ENCODE assay signal across 8 cellular contexts in the genomic region with DNA sequence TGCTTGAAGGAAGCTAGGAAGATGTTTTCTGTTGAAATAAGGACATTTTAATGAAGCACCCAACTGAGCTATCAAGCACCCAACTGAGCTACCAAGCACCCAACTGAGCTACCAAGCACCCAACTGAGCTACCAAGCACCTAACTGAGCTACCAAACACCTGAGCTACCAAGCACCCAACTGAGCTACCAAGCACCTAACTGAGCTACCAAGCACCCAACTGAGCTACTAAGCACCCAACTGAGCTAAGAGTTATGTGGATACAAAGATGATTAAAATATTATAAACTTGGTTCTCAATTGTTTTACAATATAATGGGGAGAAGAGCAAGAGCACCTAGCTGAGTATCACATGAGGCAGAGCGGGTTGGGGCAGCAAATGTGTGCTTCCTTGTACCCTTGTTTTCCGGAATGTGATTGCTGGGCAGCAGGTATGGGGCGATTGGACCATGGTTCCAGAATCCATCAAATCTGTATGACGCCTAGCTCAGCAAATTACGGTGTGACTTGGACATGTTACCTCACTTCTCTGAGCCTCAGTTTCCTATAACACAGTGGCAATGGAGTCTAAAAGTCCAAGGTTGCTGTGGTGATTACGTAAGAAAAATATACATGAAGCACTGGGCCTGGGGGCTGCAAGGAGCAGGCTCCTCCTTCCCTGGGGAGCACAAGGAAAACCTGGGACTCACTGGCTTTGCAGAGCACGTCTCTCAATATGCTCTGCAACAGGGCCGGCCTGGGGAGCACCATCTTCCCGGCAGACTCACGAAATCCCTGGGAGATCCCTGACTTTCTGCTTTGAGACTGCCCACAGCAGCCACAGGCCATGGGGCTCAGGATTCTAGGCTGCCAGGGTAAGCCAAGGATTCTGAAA. TPM values are rescaled to one million over a fixed set of nuclear protein-coding genes. Genes with fewer than 3 reads are reported as not detected.
A peak's percentile ranks its signal among the peaks of the same experiment; 100 is the strongest.
DNase-seq lines count a peak whose midpoint lies in the region; ATAC-seq lines count a peak whose summit lies in the region.

No MANE protein-coding gene starts in this region.

- H3K27me3 ChIP-seq in mesenchymal stem cell (ENCODE audit: control insufficient read depth in 1 of 2, insufficient read depth in 1 of 2, low read length in 2 of 2) = no peaks in the 10 kb centered on the region
- no peaks in the 10 kb centered on the region for H3K27me3 ChIP-seq in thymus (ENCODE audit: control insufficient read depth, insufficient read depth)

- no peak for ATAC-seq in activated T-helper 17 cell treated with anti-CD3 and anti-CD28 coated beads, Interleukin-2, amount 50 U/mL, for 72 hours (replicated peaks)

- H2AK5ac ChIP-seq in mesenchymal stem cell (ENCODE audit: low read length, severe bottlenecking) = peak overlapping the region; percentile 80

- H3K27ac Mint-ChIP-seq in activated CD4-positive, alpha-beta T cell treated with anti-CD3 and anti-CD28 coated beads, Interleukin-2, amount 10 ng/mL, durations not matched to agents 24 days and 14 days = peak overlapping the region; percentile 97
- peak overlapping the region; percentile 18 for H3K27ac Mint-ChIP-seq in activated T-helper 17 cell treated with anti-CD3 and anti-CD28 coated beads, Interleukin-2, amount 50 U/mL, for 72 hours

- H3K4me3 Mint-ChIP-seq in activated CD4-positive, alpha-beta T cell treated with anti-CD3 and anti-CD28 coated beads, Interleukin-2, amount 10 ng/mL, durations not matched to agents 24 days and 14 days = peak overlapping the region; percentile 43
- H3K4me3 Mint-ChIP-seq in activated T-helper 17 cell treated with anti-CD3 and anti-CD28 coated beads, Interleukin-2, amount 50 U/mL, for 72 hours = peak overlapping the region; percentile 79

- no peak overlapping the region for H3K4me2 ChIP-seq in mesenchymal stem cell (ENCODE audit: low read length, poor library complexity, severe bottlenecking)

- H3K36me3 ChIP-seq in mesenchymal stem cell (ENCODE audit: control insufficient read depth in 1 of 2, insufficient read depth in 2 of 2, low read depth in 1 of 2, low read length in 2 of 2) (peaks cover 11 to 30% of the 10 kb centered on the region in 2 experiments), thymus (ENCODE audit: control insufficient read depth, insufficient read depth) (peaks cover 77% of the 10 kb centered on the region)

- H3K27ac ChIP-seq in mesenchymal stem cell (ENCODE audit: low read length, poor library complexity, severe bottlenecking) (peak overlapping the region; percentile 46), thymus (ENCODE audit: low read depth) (peak overlapping the region; percentile 93)

- peak overlapping the region in 1 of 2 experiments; percentile 5 for H3K14ac ChIP-seq in mesenchymal stem cell (ENCODE audit: low read length in 2 of 2)

- peak overlapping the region; percentile 59 for H2BK5ac ChIP-seq in mesenchymal stem cell (ENCODE audit: low read depth, low read length, poor library complexity, severe bottlenecking)

- 90% methylated on average over 10 of the region's 10 CpGs for WGBS in mesenchymal stem cell
- 98% methylated on average over 10 of the region's 10 CpGs for WGBS in thymus

- H2BK15ac ChIP-seq in mesenchymal stem cell (ENCODE audit: low read depth, poor library complexity, severe bottlenecking) = peak overlapping the region; percentile 83

- intact Hi-C loops in activated CD4-positive, alpha-beta T cell treated with anti-CD3 and anti-CD28 coated beads, Interleukin-2, amount 10 ng/mL, durations not matched to agents 24 days and 14 days (cut with micrococcal nuclease) = no loop called here

- H3K36me3 Mint-ChIP-seq in activated CD4-positive, alpha-beta T cell treated with anti-CD3 and anti-CD28 coated beads, Interleukin-2, amount 10 ng/mL, durations not matched to agents 24 days and 14 days (ENCODE audit: low read depth) = peaks cover 16% of the 10 kb centered on the region
- H3K36me3 Mint-ChIP-seq in activated T-helper 17 cell treated with anti-CD3 and anti-CD28 coated beads, Interleukin-2, amount 50 U/mL, for 72 hours (ENCODE audit: low read depth) = peaks cover 5% of the 10 kb centered on the region

- H2AFZ ChIP-seq in mesenchymal stem cell (ENCODE audit: low read depth, low read length) = no peak overlapping the region

- H3K4me3 ChIP-seq in mesenchymal stem cell (ENCODE audit: insufficient read depth in 1 of 2, low read depth in 1 of 2, low read length in 2 of 2) (no peak overlapping the region), thymus (ENCODE audit: low read length) (no peak overlapping the region)

- peak overlapping the region; percentile 80 for H2BK120ac ChIP-seq in mesenchymal stem cell (ENCODE audit: low read depth, low read length)

- H3K9me3 Mint-ChIP-seq in activated CD4-positive, alpha-beta T cell treated with anti-CD3 and anti-CD28 coated beads, Interleukin-2, amount 10 ng/mL, durations not matched to agents 24 days and 14 days = no peaks in the 10 kb centered on the region
- H3K9me3 Mint-ChIP-seq in activated T-helper 17 cell treated with anti-CD3 and anti-CD28 coated beads, Interleukin-2, amount 50 U/mL, for 72 hours = no peaks in the 10 kb centered on the region

- peaks cover 19% of the 10 kb centered on the region for H3K79me1 ChIP-seq in mesenchymal stem cell (replicated peaks; ENCODE audit: low read length, poor library complexity, severe bottlenecking)

- no peaks in the 10 kb centered on the region for H3K27me3 Mint-ChIP-seq in activated CD4-positive, alpha-beta T cell treated with anti-CD3 and anti-CD28 coated beads, Interleukin-2, amount 10 ng/mL, durations not matched to agents 24 days and 14 days
- no peaks in the 10 kb centered on the region for H3K27me3 Mint-ChIP-seq in activated T-helper 17 cell treated with anti-CD3 and anti-CD28 coated beads, Interleukin-2, amount 50 U/mL, for 72 hours

- peaks cover 81% of the 10 kb centered on the region for H3K4me1 Mint-ChIP-seq in activated CD4-positive, alpha-beta T cell treated with anti-CD3 and anti-CD28 coated beads, Interleukin-2, amount 10 ng/mL, durations not matched to agents 24 days and 14 days
- H3K4me1 Mint-ChIP-seq in activated T-helper 17 cell treated with anti-CD3 and anti-CD28 coated beads, Interleukin-2, amount 50 U/mL, for 72 hours = peaks cover 30% of the 10 kb centered on the region

- H4K91ac ChIP-seq in mesenchymal stem cell (ENCODE audit: low read length) = peak overlapping the region; percentile 91

- H2BK12ac ChIP-seq in mesenchymal stem cell (ENCODE audit: low read length in 2 of 2) = peak overlapping the region; percentile 78 to 85

- H3K9me3 ChIP-seq in mesenchymal stem cell (ENCODE audit: control insufficient read depth, low read length) (no peaks in the 10 kb centered on the region), thymus (ENCODE audit: control insufficient read depth) (no peaks in the 10 kb centered on the region)

- H4K8ac ChIP-seq in mesenchymal stem cell (ENCODE audit: low read length) = peak overlapping the region; percentile 80

- H3K18ac ChIP-seq in mesenchymal stem cell (ENCODE audit: low read depth in 1 of 2, low read length in 2 of 2) = peak overlapping the region; percentile 96 to 98

- H3K4me1 ChIP-seq in mesenchymal stem cell (ENCODE audit: control insufficient read depth, insufficient read depth, low read depth, low read length) (peaks cover 61% of the 10 kb centered on the region), thymus (ENCODE audit: control insufficient read depth, insufficient read depth, low read length) (peaks cover 72% of the 10 kb centered on the region)

- DNase-seq in activated CD4-positive, alpha-beta T cell treated with anti-CD3 and anti-CD28 coated beads, Interleukin-2, amount 10 ng/mL, durations not matched to agents 24 days and 14 days = no peak
- no peak for DNase-seq in activated CD4-positive, alpha-beta T cell treated with anti-CD3 and anti-CD28 coated beads for 1 hour
- DNase-seq in mesenchymal stem cell (no peak), NCI-H524 treated with DMSO at 0.1 percent for 48 hours (lab: John Stamatoyannopoulos, UW) (no peak), mucosa of gallbladder (ENCODE audit: low spot score) (no peak), NCI-H1417 (lab: John Stamatoyannopoulos, UW) (no peak)

- no peak overlapping the region for H3K23ac ChIP-seq in mesenchymal stem cell (ENCODE audit: low read length in 2 of 2)

- H3K4ac ChIP-seq in mesenchymal stem cell (ENCODE audit: low read depth in 1 of 2, low read length in 2 of 2) = peak overlapping the region; percentile 94 to 97

- H3K9ac ChIP-seq in mesenchymal stem cell (ENCODE audit: low read length) = peak overlapping the region; percentile 74

RNA-seq across cellular contexts. Expression of a gene that starts 11.3 kb away (rescaled TPM):
- 8.4 and 9.1 TPM in 2 replicates for total RNA-seq in activated CD4-positive, alpha-beta T cell treated with anti-CD3 and anti-CD28 coated beads, Interleukin-2, amount 10 ng/mL, durations not matched to agents 24 days and 14 days
- 10 to 100 TPM in 1 of 2 donors, 1 to 10 TPM in 1; 3.2 to 19.3 TPM for total RNA-seq in activated T-helper 17 cell treated with anti-CD3 and anti-CD28 coated beads, Interleukin-2, amount 50 U/mL, for 72 hours
- polyA plus RNA-seq in mesenchymal stem cell (2013, experiment 1 of 2) = 18.5 TPM
- polyA plus RNA-seq in mesenchymal stem cell (2013, experiment 2 of 2) = 17.8 TPM
- polyA plus RNA-seq in thymus = 70.4 TPM
- total RNA-seq in mucosa of gallbladder = 36.2 TPM

RNA-seq across cellular contexts. Expression of a gene that starts 58.4 kb away (rescaled TPM):
- total RNA-seq in activated CD4-positive, alpha-beta T cell treated with anti-CD3 and anti-CD28 coated beads, Interleukin-2, amount 10 ng/mL, durations not matched to agents 24 days and 14 days = 153 and 155 TPM in 2 replicates
- 100 to 1,000 TPM; 121 to 140 TPM for total RNA-seq in activated T-helper 17 cell treated with anti-CD3 and anti-CD28 coated beads, Interleukin-2, amount 50 U/mL, for 72 hours
- 684 TPM for polyA plus RNA-seq in mesenchymal stem cell (2013, experiment 1 of 2)
- 720 TPM for polyA plus RNA-seq in mesenchymal stem cell (2013, experiment 2 of 2)
- polyA plus RNA-seq in thymus = 522 TPM
- 186 TPM for total RNA-seq in mucosa of gallbladder
